Comparison of ENCODE assay signal across 19 cellular contexts in genomic region chr10:103021150-103021896, GRCh38.
A peak's percentile ranks its signal among the peaks of the same experiment; 100 is the strongest.
DNase-seq lines count a peak whose midpoint lies in the region; ATAC-seq and TF ChIP-seq lines count a peak whose summit lies in the region.
"Had no signal": no experiment of that assay in that cellular context is flagged by ENCODE, and none has a peak within 500 bp of the region (broad histone marks: within the 10 kb centered on the region; RNA-seq: fewer than 3 reads in every experiment).

No MANE protein-coding gene starts in this region.

- H3K4me3 ChIP-seq in NT2/D1 (ENCODE audit: insufficient read length, low read depth), result no peak overlapping the region
- H3K4me3 ChIP-seq in choroid plexus epithelial cell (ENCODE audit: low read depth, low read length), result no peak overlapping the region
- no peak overlapping the region for H3K4me3 ChIP-seq in liver (ENCODE audit: low read depth in 1 of 3, low read length in 3 of 3)
- H3K4me3 ChIP-seq in tibial artery, result no peak overlapping the region
- H3K4me3 ChIP-seq in A673 (ENCODE audit: low read depth, low read length, poor library complexity, severe bottlenecking), result no peak overlapping the region
- H3K4me3 ChIP-seq: spleen, suprapubic skin had no signal

- no peaks in the 10 kb centered on the region for H3K27me3 ChIP-seq in NT2/D1 (ENCODE audit: insufficient read depth, insufficient read length)
- no peaks in the 10 kb centered on the region for H3K27me3 ChIP-seq in liver (ENCODE audit: control insufficient read depth in 4 of 4, insufficient read depth in 4 of 4, low read length in 3 of 4)
- no peaks in the 10 kb centered on the region for H3K27me3 ChIP-seq in tibial artery
- H3K27me3 ChIP-seq in A673 (replicated peaks; ENCODE audit: insufficient read depth, low read depth, low read length, poor library complexity), result no peaks in the 10 kb centered on the region
- H3K27me3 ChIP-seq: spleen, suprapubic skin had no signal

- intact Hi-C loops in tibial artery (cut with DNase I; ENCODE audit: low total_unique reads), result no loop called here
- intact Hi-C loops in A673 (cut with micrococcal nuclease; ENCODE audit: unreplicated experiment), result no loop called here

- no peak for TF ChIP-seq RAD21 in liver (IDR thresholded peaks at IDR 0.05)

- DNase-seq in NT2/D1 (ENCODE audit: low read depth, low spot score), result peak; percentile 18
- DNase-seq in choroid plexus epithelial cell (ENCODE audit: low read depth), result peak; percentile 23
- no peak for DNase-seq in tibial artery
- DNase-seq in A673 (ENCODE audit: low spot score), result no peak
- DNase-seq: activated CD4-positive, alpha-beta T cell treated with anti-CD3 and anti-CD28 coated beads for 4 hours; activated gamma-delta T cell treated with Interleukin-2 at 50 U/mL for 16 hours; activated T-cell treated with anti-CD3 and anti-CD28 coated beads, Interleukin-2, amount 50 U/mL, for 24 hours; CD4-positive, CD25-positive, alpha-beta regulatory T cell; endodermal cell; NCI-H1436 treated with DMSO at 0.1 percent for 48 hours; NCI-H510A treated with DMSO at 0.1 percent for 48 hours; occipital lobe; spleen; stimulated activated CD4-positive, alpha-beta T cell treated with anti-CD3 and anti-CD28 coated beads, Interleukin-4, amount 100 ng/mL, for 1 hour; stimulated activated naive B cell treated with anti-CD40 and anti-IgM and Interleukin-4, amounts not matched to agents 10 μg/mL and 1 μg/mL and 100 μg/mL, for 72 hours had no signal

- CTCF ChIA-PET in A673 (lab: Charles Lee), result no interaction called here

- no peaks in the 10 kb centered on the region for H3K36me3 ChIP-seq in NT2/D1 (ENCODE audit: insufficient read depth, insufficient read length, low read length)
- H3K36me3 ChIP-seq in liver (ENCODE audit: control insufficient read depth in 4 of 4, insufficient read depth in 3 of 4, low read depth in 1 of 4, low read length in 3 of 4), result no peaks in the 10 kb centered on the region
- H3K36me3 ChIP-seq in tibial artery, result no peaks in the 10 kb centered on the region
- no peaks in the 10 kb centered on the region for H3K36me3 ChIP-seq in A673 (ENCODE audit: insufficient read depth, low read length, poor library complexity, severe bottlenecking)
- H3K36me3 ChIP-seq: spleen, suprapubic skin had no signal

- TF ChIP-seq CTCF in choroid plexus epithelial cell (conservative IDR thresholded peaks at IDR 0.05; ENCODE audit: low read depth, low read length) (no peak), liver (IDR thresholded peaks at IDR 0.05; ENCODE audit: low read depth, low read length, missing input control) (no peak), tibial artery (IDR thresholded peaks at IDR 0.05) (no peak), A673 (conservative IDR thresholded peaks at IDR 0.05; ENCODE audit: low read depth, low read length) (no peak)

- 91% methylated on average over 18 of the region's 18 CpGs for WGBS in liver

- BruUV-seq in A673 (replicated peaks; lab: Mats Ljungman, UMichigan), result no TSS peak

- H3K4me1 ChIP-seq in NT2/D1 (ENCODE audit: insufficient read depth, insufficient read length), result no peaks in the 10 kb centered on the region
- H3K4me1 ChIP-seq in liver (ENCODE audit: control insufficient read depth in 4 of 4, insufficient read depth in 4 of 4, low read length in 3 of 4), result peaks cover 0 to 6% (median 1%) of the 10 kb centered on the region in 4 donors
- H3K4me1 ChIP-seq in tibial artery, result peaks cover 0 to 30% (median 2%) of the 10 kb centered on the region in 4 donors
- no peaks in the 10 kb centered on the region for H3K4me1 ChIP-seq in A673 (ENCODE audit: insufficient read depth, low read length, poor library complexity, severe bottlenecking)
- H3K4me1 ChIP-seq: spleen, suprapubic skin had no signal

- H3K9ac ChIP-seq in NT2/D1 (ENCODE audit: insufficient read length, low read depth), result no peak overlapping the region
- H3K9ac ChIP-seq in liver (ENCODE audit: low read depth in 1 of 2, low read length in 2 of 2), result no peak overlapping the region

- H3K9me3 ChIP-seq in NT2/D1 (ENCODE audit: insufficient read depth, low read length), result no peaks in the 10 kb centered on the region
- H3K9me3 ChIP-seq in liver (ENCODE audit: control insufficient read depth in 4 of 4, low read length in 3 of 4), result no peaks in the 10 kb centered on the region
- no peaks in the 10 kb centered on the region for H3K9me3 ChIP-seq in tibial artery
- H3K9me3 ChIP-seq in A673 (ENCODE audit: low read depth, low read length, poor library complexity, severe bottlenecking), result no peaks in the 10 kb centered on the region
- H3K9me3 ChIP-seq: spleen, suprapubic skin had no signal

- H3K27ac ChIP-seq in liver (ENCODE audit: low read depth in 1 of 2, low read length in 2 of 2), result peak overlapping the region; percentile 55 to 66
- H3K27ac ChIP-seq in tibial artery, result peak overlapping the region; percentile 64 to 71
- H3K27ac ChIP-seq in A673 (ENCODE audit: low read depth, low read length, poor library complexity, severe bottlenecking), result no peak overlapping the region
- H3K27ac ChIP-seq: spleen, suprapubic skin had no signal

- ATAC-seq in GM21526 (IDR thresholded peaks at IDR 0.05; ENCODE audit: low FRiP score, unreplicated experiment) (no peak), HG02973 (IDR thresholded peaks at IDR 0.05; ENCODE audit: unreplicated experiment) (no peak)
- ATAC-seq: stimulated activated naive B cell treated with anti-CD40 and anti-IgM and Interleukin-4, amounts not matched to agents 10 μg/mL and 1 μg/mL and 100 μg/mL, for 72 hours had no signal

- POLR2A ChIA-PET in A673 (lab: Charles Lee; ENCODE audit: low non-redundant PET), result no interaction called here

TF ChIP-seq in liver, 16 proteins besides CTCF, POLR2A, EP300 and RAD21:
- TF ChIP-seq YY1 (IDR thresholded peaks at IDR 0.05), result no peak

Comparison
In these comparisons a context has a peak if more than half of its experiments do, and no peak if none do; other contexts are left out.
1. DNase-seq: peak in NT2/D1 (single experiment) and choroid plexus epithelial cell (single experiment); none in tibial artery (0 of 2) and A673 (single experiment).